Comparison of ENCODE assay signal across 1 cellular context in genomic region chr10:46022978-46023702, GRCh38.
A peak's percentile ranks its signal among the peaks of the same experiment; 100 is the strongest.
TF ChIP-seq lines count a peak whose summit lies in the region.

No MANE protein-coding gene starts in this region.

TF ChIP-seq in HepG2, 621 proteins besides CTCF, POLR2A, EP300 and RAD21 (continues in another document):
- TF ChIP-seq ZFP36L2 (CRISPR knock-in tag; IDR thresholded peaks at IDR 0.05) (no peak), ZSCAN22 (CRISPR knock-in tag; IDR thresholded peaks at IDR 0.05) (no peak), ZSCAN21 (CRISPR knock-in tag; IDR thresholded peaks at IDR 0.05; ENCODE audit: borderline replicate concordance) (peak; percentile 94), MLX (CRISPR knock-in tag; IDR thresholded peaks at IDR 0.05) (0 out of 2 replicates have a peak, but pooled peaks have one; percentile 52), ZNF572 (CRISPR knock-in tag; IDR thresholded peaks at IDR 0.05) (no peak), ZFY (CRISPR knock-in tag; IDR thresholded peaks at IDR 0.05) (peak; percentile 74), CEBPZ (IDR thresholded peaks at IDR 0.05; ENCODE audit: low read length) (no peak), RERE (CRISPR knock-in tag; IDR thresholded peaks at IDR 0.05; ENCODE audit: low read depth) (peak; percentile 56), ARNTL (CRISPR knock-in tag; IDR thresholded peaks at IDR 0.05) (peak; percentile 87), ZNF790 (CRISPR knock-in tag; IDR thresholded peaks at IDR 0.05; ENCODE audit: borderline replicate concordance) (no peak), KMT2A (CRISPR knock-in tag; IDR thresholded peaks at IDR 0.05) (peak; percentile 88), RXRA (CRISPR knock-in tag; IDR thresholded peaks at IDR 0.05) (peak; percentile 95), HNRNPUL1 (IDR thresholded peaks at IDR 0.05; ENCODE audit: low read depth, low read length) (no peak; the same call in 1 of the 2 replicates), ZNF350 (CRISPR knock-in tag; IDR thresholded peaks at IDR 0.05; ENCODE audit: borderline replicate concordance, low read depth) (peak; percentile 65; the same call in 1 of the 2 replicates), ZNF354B (CRISPR knock-in tag; IDR thresholded peaks at IDR 0.05) (no peak), GLI4 (CRISPR knock-in tag; IDR thresholded peaks at IDR 0.05; ENCODE audit: borderline replicate concordance) (no peak), ZNF275 (CRISPR knock-in tag; IDR thresholded peaks at IDR 0.05; ENCODE audit: borderline replicate concordance) (0 out of 2 replicates have a peak, but pooled peaks have one; percentile 41), FOSL1 (CRISPR knock-in tag; IDR thresholded peaks at IDR 0.05; ENCODE audit: borderline replicate concordance) (peak; percentile 33; the same call in 1 of the 2 replicates), ARID3A (IDR thresholded peaks at IDR 0.05; ENCODE audit: low read depth, low read length) (0 out of 2 replicates have a peak, but pooled peaks have one; percentile 39), HCFC1 (IDR thresholded peaks at IDR 0.05; ENCODE audit: low read depth, low read length) (no peak), NR1H2 (CRISPR knock-in tag; IDR thresholded peaks at IDR 0.05; ENCODE audit: borderline replicate concordance, low read depth) (no peak; the same call in 1 of the 2 replicates), ZC3H4 (CRISPR knock-in tag; IDR thresholded peaks at IDR 0.05; ENCODE audit: borderline replicate concordance) (peak; percentile 72; the same call in 1 of the 2 replicates), ZNF460 (CRISPR knock-in tag; IDR thresholded peaks at IDR 0.05; ENCODE audit: borderline replicate concordance) (peak; percentile 52; the same call in 1 of the 2 replicates), RFXANK (CRISPR knock-in tag; IDR thresholded peaks at IDR 0.05) (no peak), BRD4 (CRISPR knock-in tag; IDR thresholded peaks at IDR 0.05) (peak; percentile 91), ZNF333 (CRISPR knock-in tag; IDR thresholded peaks at IDR 0.05; ENCODE audit: borderline replicate concordance) (no peak), ARID5B (CRISPR knock-in tag; IDR thresholded peaks at IDR 0.05) (peak; percentile 81), CC2D1A (CRISPR knock-in tag; IDR thresholded peaks at IDR 0.05) (0 out of 2 replicates have a peak, but pooled peaks have one; percentile 35), ZFP37 (CRISPR knock-in tag; IDR thresholded peaks at IDR 0.05; ENCODE audit: borderline replicate concordance) (0 out of 2 replicates have a peak, but pooled peaks have one; percentile 65), DPF2 (CRISPR knock-in tag; IDR thresholded peaks at IDR 0.05; ENCODE audit: borderline replicate concordance, low read depth) (no peak), ZBED4 (CRISPR knock-in tag; IDR thresholded peaks at IDR 0.05; ENCODE audit: borderline replicate concordance) (peak; percentile 96), CSRNP1 (CRISPR knock-in tag; IDR thresholded peaks at IDR 0.05) (peak; percentile 68)
